ENCODE assay signal across 14 cellular contexts in genomic region chr17:50176559-50177471, GRCh38. TPM values are rescaled to one million over a fixed set of nuclear protein-coding genes. Genes with fewer than 3 reads are reported as not detected.
DNase-seq lines count a peak whose midpoint lies in the region; ATAC-seq, FAIRE-seq and TF ChIP-seq lines count a peak whose summit lies in the region.
"Had no signal": no experiment of that assay in that cellular context is flagged by ENCODE, and none has a peak within 500 bp of the region (broad histone marks: within the 10 kb centered on the region; RNA-seq: fewer than 3 reads in every experiment).

No MANE protein-coding gene starts in this region.

- H2AK5ac ChIP-seq in mesenchymal stem cell (ENCODE audit: low read length, severe bottlenecking): peak overlapping the region; percentile 59

- no peak overlapping the region for H4K8ac ChIP-seq in mesenchymal stem cell (ENCODE audit: low read length)

- H3K9me3 ChIP-seq in mesenchymal stem cell (ENCODE audit: control insufficient read depth, low read length) (no peaks in the 10 kb centered on the region), tibial artery (no peaks in the 10 kb centered on the region)

- H3K4me3 ChIP-seq in choroid plexus epithelial cell (ENCODE audit: low read depth, low read length) (no peak overlapping the region), mesenchymal stem cell (ENCODE audit: insufficient read depth in 1 of 2, low read depth in 1 of 2, low read length in 2 of 2) (no peak overlapping the region), tibial artery (no peak overlapping the region)
- H3K4me3 ChIP-seq: SK-N-MC had no signal

- H3K14ac ChIP-seq in mesenchymal stem cell (ENCODE audit: low read length in 2 of 2): peak overlapping the region in 1 of 2 experiments; percentile 68

- H3K27ac ChIP-seq in mesenchymal stem cell (ENCODE audit: low read length, poor library complexity, severe bottlenecking) (peak overlapping the region; percentile 95), tibial artery (peak overlapping the region; percentile 98 to 99)
- H3K27ac ChIP-seq: SK-N-MC had no signal

- H3K27me3 ChIP-seq in mesenchymal stem cell (ENCODE audit: control insufficient read depth in 1 of 2, insufficient read depth in 1 of 2, low read length in 2 of 2) (no peaks in the 10 kb centered on the region), tibial artery (no peaks in the 10 kb centered on the region)

- intact Hi-C loops in tibial artery (cut with DNase I; ENCODE audit: low total_unique reads): no loop called here

- peaks cover 5% of the 10 kb centered on the region for H3K79me1 ChIP-seq in mesenchymal stem cell (replicated peaks; ENCODE audit: low read length, poor library complexity, severe bottlenecking)

- H3K18ac ChIP-seq in mesenchymal stem cell (ENCODE audit: low read depth in 1 of 2, low read length in 2 of 2): peak overlapping the region; percentile 85 to 91

- no peak for DNase-seq in HTR-8/SVneo (ENCODE audit: insufficient read length, low spot score)
- peak; percentile 23 for DNase-seq in choroid plexus epithelial cell (ENCODE audit: low read depth)
- peak; percentile 39 for DNase-seq in mesenchymal stem cell
- DNase-seq in tibial artery: no peak
- DNase-seq in activated CD4-positive, alpha-beta T cell treated with anti-CD3 and anti-CD28 coated beads for 4 hours: no peak
- DNase-seq: activated CD4-positive, alpha-beta T cell treated with anti-CD3 and anti-CD28 coated beads, Interleukin-2, amount 10 ng/mL, durations not matched to agents 24 days and 14 days; effector CD8-positive, alpha-beta T cell; NCI-H510A treated with DMSO at 0.1 percent for 48 hours; stimulated activated CD4-positive, alpha-beta T cell treated with anti-CD3 and anti-CD28 coated beads, Interleukin-4, amount 100 ng/mL, for 4 hours had no signal

- peak; percentile 13 for TF ChIP-seq CTCF in choroid plexus epithelial cell (conservative IDR thresholded peaks at IDR 0.05; ENCODE audit: low read depth, low read length)
- TF ChIP-seq CTCF in tibial artery (IDR thresholded peaks at IDR 0.05): peak; percentile 18 to 34

- ATAC-seq in GM21447 (IDR thresholded peaks at IDR 0.05; ENCODE audit: unreplicated experiment) (no peak), GM18498 (IDR thresholded peaks at IDR 0.05; ENCODE audit: unreplicated experiment) (no peak), GM19455 (IDR thresholded peaks at IDR 0.05; ENCODE audit: unreplicated experiment) (no peak)
- ATAC-seq: naive thymus-derived CD8-positive, alpha-beta T cell had no signal

- peaks cover 0 to 20% of the 10 kb centered on the region in 2 experiments for H3K36me3 ChIP-seq in mesenchymal stem cell (ENCODE audit: control insufficient read depth in 1 of 2, insufficient read depth in 2 of 2, low read depth in 1 of 2, low read length in 2 of 2)
- H3K36me3 ChIP-seq in tibial artery: peaks cover 0 to 4% (median 4%) of the 10 kb centered on the region in 3 donors

- H2BK120ac ChIP-seq in mesenchymal stem cell (ENCODE audit: low read depth, low read length): no peak overlapping the region

- peak overlapping the region; percentile 65 for H4K91ac ChIP-seq in mesenchymal stem cell (ENCODE audit: low read length)

- FAIRE-seq in HTR-8/SVneo (lab: Jason Lieb, UNC): peak; percentile 44

- H2BK12ac ChIP-seq in mesenchymal stem cell (ENCODE audit: low read length in 2 of 2): peak overlapping the region; percentile 63 to 94

- H3K9ac ChIP-seq in mesenchymal stem cell (ENCODE audit: low read length): peak overlapping the region; percentile 68

- WGBS in mesenchymal stem cell: 89% methylated on average over 21 of the region's 21 CpGs

- H2BK5ac ChIP-seq in mesenchymal stem cell (ENCODE audit: low read depth, low read length, poor library complexity, severe bottlenecking): peak overlapping the region; percentile 8

- no peak overlapping the region for H3K4me2 ChIP-seq in mesenchymal stem cell (ENCODE audit: low read length, poor library complexity, severe bottlenecking)

- peak overlapping the region; percentile 7 to 64 for H3K4ac ChIP-seq in mesenchymal stem cell (ENCODE audit: low read depth in 1 of 2, low read length in 2 of 2)

- peak overlapping the region; percentile 92 for H2BK15ac ChIP-seq in mesenchymal stem cell (ENCODE audit: low read depth, poor library complexity, severe bottlenecking)

- H2AFZ ChIP-seq in mesenchymal stem cell (ENCODE audit: low read depth, low read length): no peak overlapping the region

- H3K23ac ChIP-seq in mesenchymal stem cell (ENCODE audit: low read length in 2 of 2): no peak overlapping the region

- peaks cover 61% of the 10 kb centered on the region for H3K4me1 ChIP-seq in mesenchymal stem cell (ENCODE audit: control insufficient read depth, insufficient read depth, low read depth, low read length)
- peaks cover 0 to 59% (median 55%) of the 10 kb centered on the region in 4 donors for H3K4me1 ChIP-seq in tibial artery

RNA-seq across cellular contexts. Expression of gene SGCA, which starts 11.0 kb away (rescaled TPM):
- 0.14 TPM for polyA plus RNA-seq in mesenchymal stem cell (2013, experiment 1 of 2)
- 0.08 TPM for polyA plus RNA-seq in mesenchymal stem cell (2013, experiment 2 of 2)

RNA-seq across cellular contexts. Expression of gene COL1A1, which starts 24.6 kb away (rescaled TPM):
- polyA plus RNA-seq in mesenchymal stem cell (2013, experiment 1 of 2): 4,381 TPM
- polyA plus RNA-seq in mesenchymal stem cell (2013, experiment 2 of 2): 4,150 TPM
- polyA plus RNA-seq: naive thymus-derived CD8-positive, alpha-beta T cell had no signal

RNA-seq across cellular contexts. Expression of gene PPP1R9B, which starts 26.3 kb away (rescaled TPM):
- 34.9 TPM for polyA plus RNA-seq in mesenchymal stem cell (2013, experiment 1 of 2)
- 33.0 TPM for polyA plus RNA-seq in mesenchymal stem cell (2013, experiment 2 of 2)

RNA-seq across cellular contexts. Expression of gene SAMD14, which starts 46.9 kb away (rescaled TPM):
- polyA plus RNA-seq in mesenchymal stem cell (2013, experiment 1 of 2): 17.9 TPM
- polyA plus RNA-seq in mesenchymal stem cell (2013, experiment 2 of 2): 17.2 TPM
- polyA plus RNA-seq: naive thymus-derived CD8-positive, alpha-beta T cell had no signal

Comparison
In these comparisons a context has a peak if more than half of its experiments do, and no peak if none do; other contexts are left out.
1. DNase-seq: peak in choroid plexus epithelial cell (single experiment) and mesenchymal stem cell (single experiment); none in HTR-8/SVneo (single experiment), tibial artery (0 of 2) and activated CD4-positive, alpha-beta T cell treated with anti-CD3 and anti-CD28 coated beads for 4 hours (0 of 2).